ENCODE assay signal across 19 cellular contexts in genomic region chr13:99155821-99156220, GRCh38.
"Had no signal": no experiment of that assay in that cellular context is flagged by ENCODE, and none has a peak within 500 bp of the region (broad histone marks: within the 10 kb centered on the region; RNA-seq: fewer than 3 reads in every experiment).

No MANE protein-coding gene starts in this region.

- ATAC-seq: effector memory CD8-positive, alpha-beta T cell; foreskin keratinocyte; left colon; left ventricle myocardium superior; right lobe of liver; stimulated activated memory B cell treated with anti-CD40 and anti-IgM and Interleukin-4, amounts not matched to agents 10 μg/mL and 1 μg/mL and 100 μg/mL, for 72 hours; upper lobe of right lung had no signal

- H3K27me3 ChIP-seq: foreskin keratinocyte, right lobe of liver, vagina had no signal

- DNase-seq: effector memory CD8-positive, alpha-beta T cell; foreskin keratinocyte; hippocampal formation; left colon; left ventricle myocardium superior; mesendoderm; naive B cell; occipital lobe; retina; right lobe of liver; stimulated activated CD4-positive, alpha-beta T cell treated with anti-CD3 and anti-CD28 coated beads, Interleukin-4, amount 100 ng/mL, for 1 hour; stimulated activated CD8-positive, alpha-beta memory T cell treated with anti-CD3 and anti-CD28 coated beads, Interleukin-4, amount 100 ng/mL, for 48 hours; tibial artery; upper lobe of right lung had no signal

- H3K27ac ChIP-seq: foreskin keratinocyte, parathyroid adenoma, prostate gland, right lobe of liver, tibial artery, upper lobe of right lung, vagina had no signal

- H3K4me1 ChIP-seq: parathyroid adenoma, prostate gland, right lobe of liver, upper lobe of right lung, vagina had no signal

- H3K36me3 ChIP-seq: prostate gland, right lobe of liver, tibial artery, upper lobe of right lung, vagina had no signal

- H3K4me3 ChIP-seq: lung, prostate gland, right lobe of liver, tibial artery, upper lobe of right lung, vagina had no signal

- H3K9me3 ChIP-seq: prostate gland, right lobe of liver, tibial artery, upper lobe of right lung, vagina had no signal
